ENCODE assay signal across 8 cellular contexts in the genomic region with DNA sequence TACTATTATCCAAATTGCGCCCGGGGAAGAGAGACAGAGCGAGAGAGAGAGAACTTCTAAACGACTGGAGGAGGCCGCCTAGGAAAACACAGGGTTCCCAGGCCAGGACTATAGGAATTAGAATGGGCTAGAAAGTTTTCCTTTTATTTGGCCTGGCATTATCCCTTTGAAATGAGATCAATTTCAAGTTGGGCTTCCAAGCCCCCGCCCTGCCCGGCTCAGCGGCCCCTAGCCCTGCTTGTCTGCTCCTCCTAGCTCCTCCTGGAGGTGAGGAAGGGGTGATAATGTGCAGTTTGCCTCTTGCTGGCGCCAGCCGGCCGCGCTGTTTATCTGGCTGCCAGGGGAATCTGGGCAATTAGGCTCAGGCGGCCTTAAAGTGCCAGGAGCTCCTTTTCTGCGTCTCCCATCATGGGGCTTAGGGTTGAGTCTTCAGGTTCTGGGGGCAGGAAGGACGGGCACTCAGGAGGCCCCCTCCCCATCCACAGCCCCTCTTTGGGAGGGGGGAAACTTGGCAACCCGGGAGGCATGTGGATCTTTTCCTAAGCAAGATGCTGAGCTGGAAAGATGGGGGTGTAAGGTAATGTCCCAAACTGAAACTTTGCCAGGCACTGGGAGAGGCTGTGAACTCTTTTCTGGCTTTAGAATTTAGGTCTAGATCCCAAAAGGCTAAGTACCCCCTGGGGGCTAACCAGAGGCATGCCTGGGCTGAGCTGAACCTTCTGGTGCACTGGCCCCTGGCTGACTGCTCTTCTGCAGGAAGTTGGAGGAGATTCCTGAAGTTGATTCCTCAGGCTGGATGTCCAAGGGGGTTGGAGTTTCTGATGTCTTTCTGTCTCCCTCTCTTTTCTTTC. TPM values are rescaled to one million over a fixed set of nuclear protein-coding genes. Genes with fewer than 3 reads are reported as not detected.
DNase-seq lines count a peak whose midpoint lies in the region; ATAC-seq and TF ChIP-seq lines count a peak whose summit lies in the region.

No MANE protein-coding gene starts in this region.

- peaks cover 0 to 12% of the 10 kb centered on the region in 2 donors for H3K4me1 Mint-ChIP-seq in natural killer cell
- H3K4me1 Mint-ChIP-seq in activated CD8-positive, alpha-beta T cell treated with anti-CD3 and anti-CD28 coated beads for 36 hours (ENCODE audit: low read depth) = peaks cover 4% of the 10 kb centered on the region

- H3K9me3 ChIP-seq in mucosa of descending colon = no peaks in the 10 kb centered on the region

- no peaks in the 10 kb centered on the region for H3K36me3 Mint-ChIP-seq in natural killer cell
- no peaks in the 10 kb centered on the region for H3K36me3 Mint-ChIP-seq in activated CD8-positive, alpha-beta T cell treated with anti-CD3 and anti-CD28 coated beads for 36 hours (ENCODE audit: low read depth)

- DNase-seq in AG09309 (ENCODE audit: low read depth) = no peak
- DNase-seq in NCI-H1694 treated with DMSO at 0.1 percent for 48 hours (lab: John Stamatoyannopoulos, UW) = peak; percentile 59
- DNase-seq in dermis blood vessel endothelial cell = peak; percentile 61
- DNase-seq in mucosa of descending colon = peak; percentile 60 to 67 (median 61)
- no peak for DNase-seq in natural killer cell
- no peak for DNase-seq in activated CD8-positive, alpha-beta T cell treated with anti-CD3 and anti-CD28 coated beads for 36 hours

- no peaks in the 10 kb centered on the region for H3K9me3 Mint-ChIP-seq in natural killer cell
- no peaks in the 10 kb centered on the region for H3K9me3 Mint-ChIP-seq in activated CD8-positive, alpha-beta T cell treated with anti-CD3 and anti-CD28 coated beads for 36 hours

- POLR2A ChIA-PET in activated CD8-positive, alpha-beta T cell treated with anti-CD3 and anti-CD28 coated beads for 36 hours (lab: Charles Lee) = no interaction called here

- peaks cover 30% of the 10 kb centered on the region for H3K4me1 ChIP-seq in mucosa of descending colon (ENCODE audit: low read depth)

- ATAC-seq in mucosa of descending colon (peak; percentile 28), natural killer cell (no peak), GM21825 (IDR thresholded peaks at IDR 0.05; ENCODE audit: unreplicated experiment) (no peak), GM21529 (IDR thresholded peaks at IDR 0.05; ENCODE audit: unreplicated experiment) (no peak)
- ATAC-seq in activated CD8-positive, alpha-beta T cell treated with anti-CD3 and anti-CD28 coated beads for 36 hours = no peak

- peaks cover 18% of the 10 kb centered on the region in 2 donors for H3K27me3 Mint-ChIP-seq in natural killer cell (ENCODE audit: low read depth in 2 of 2)
- peaks cover 17% of the 10 kb centered on the region for H3K27me3 Mint-ChIP-seq in activated CD8-positive, alpha-beta T cell treated with anti-CD3 and anti-CD28 coated beads for 36 hours

- no peak overlapping the region for H3K4me3 Mint-ChIP-seq in natural killer cell
- H3K4me3 Mint-ChIP-seq in activated CD8-positive, alpha-beta T cell treated with anti-CD3 and anti-CD28 coated beads for 36 hours = no peak overlapping the region

- H3K4me3 ChIP-seq in AG09309 (ENCODE audit: control insufficient read depth, low read depth, low read length) = peak overlapping the region; percentile 12
- no peak overlapping the region for H3K4me3 ChIP-seq in mucosa of descending colon

- peak; percentile 27 for TF ChIP-seq CTCF in AG09309 (IDR thresholded peaks at IDR 0.05; ENCODE audit: control insufficient read depth, insufficient read depth, low read depth, low read length, missing control alignments)
- no peak for TF ChIP-seq CTCF in mucosa of descending colon (IDR thresholded peaks at IDR 0.05)
- no peak for TF ChIP-seq CTCF in natural killer cell (IDR thresholded peaks at IDR 0.05)
- TF ChIP-seq CTCF in activated CD8-positive, alpha-beta T cell treated with anti-CD3 and anti-CD28 coated beads for 36 hours (IDR thresholded peaks at IDR 0.05) = no peak

- no peaks in the 10 kb centered on the region for H3K36me3 ChIP-seq in mucosa of descending colon (ENCODE audit: low read depth)

- intact Hi-C loops in mucosa of descending colon (cut with DNase I, micrococcal nuclease) = no loop called here
- intact Hi-C loops in natural killer cell (cut with micrococcal nuclease) = no loop called here
- intact Hi-C loops in activated CD8-positive, alpha-beta T cell treated with anti-CD3 and anti-CD28 coated beads for 36 hours (cut with micrococcal nuclease) = no loop called here

- CTCF ChIA-PET in activated CD8-positive, alpha-beta T cell treated with anti-CD3 and anti-CD28 coated beads for 36 hours (lab: Charles Lee) = interaction anchor here (1.3 to 2.9 kb wide), 4 partner anchors 14 to 144 kb away, joined by 3 to 8 read pairs (median 6); no protein-coding TSS in a partner anchor

- H3K27ac Mint-ChIP-seq in natural killer cell = no peak overlapping the region
- no peak overlapping the region for H3K27ac Mint-ChIP-seq in activated CD8-positive, alpha-beta T cell treated with anti-CD3 and anti-CD28 coated beads for 36 hours

RNA-seq across cellular contexts. Expression of gene SMAD6, which starts 5.5 kb away (rescaled TPM):
- total RNA-seq in dermis blood vessel endothelial cell (10.1 and 11.9 TPM in 2 replicates), mucosa of descending colon (10 to 100 TPM; 11.5 to 18.5 (median 12.8) TPM), natural killer cell (under 1 TPM; 0.07 to 0.38 (median 0.09) TPM)
- total RNA-seq in activated CD8-positive, alpha-beta T cell treated with anti-CD3 and anti-CD28 coated beads for 36 hours = under 1 TPM; 0.25 to 0.41 TPM

Comparison
In these comparisons a context has a peak if more than half of its experiments do, and no peak if none do; other contexts are left out.
1. DNase-seq: peak in NCI-H1694 treated with DMSO at 0.1 percent for 48 hours (single experiment), dermis blood vessel endothelial cell (single experiment) and mucosa of descending colon (3 of 3); none in AG09309 (single experiment), natural killer cell (single experiment) and activated CD8-positive, alpha-beta T cell treated with anti-CD3 and anti-CD28 coated beads for 36 hours (single experiment).